ENCODE assay signal across 1 cellular context in the genomic region with DNA sequence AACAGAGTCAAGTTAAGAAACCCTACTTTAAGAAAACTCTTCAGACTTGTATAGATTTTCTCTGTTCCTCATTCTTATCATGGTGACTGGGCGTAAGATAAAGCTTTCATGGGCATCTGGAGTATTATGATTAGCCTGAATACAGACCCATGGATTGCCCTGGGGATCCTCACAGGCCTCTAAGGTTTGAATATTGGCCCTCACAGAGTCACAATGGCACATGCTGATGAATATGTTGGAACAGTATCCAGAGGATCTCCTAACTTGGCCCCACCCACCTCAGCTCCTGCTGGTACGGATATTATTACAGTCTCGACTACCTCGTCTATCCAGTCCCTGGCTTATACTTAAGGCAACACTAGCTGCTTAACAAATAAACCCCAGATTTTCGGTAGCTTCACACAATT.
TF ChIP-seq lines count a peak whose summit lies in the region.

No MANE protein-coding gene starts in this region.

TF ChIP-seq in WTC11, 78 proteins besides CTCF, POLR2A, EP300 and RAD21 (continued from another document):
- TF ChIP-seq ZNF138 (CRISPR knock-in tag; conservative IDR thresholded peaks at IDR 0.05) (no peak), CBFB (CRISPR knock-in tag; IDR thresholded peaks at IDR 0.05; ENCODE audit: low read depth) (no peak), ZNF425 (CRISPR knock-in tag; conservative IDR thresholded peaks at IDR 0.05) (no peak), RORB (CRISPR knock-in tag; IDR thresholded peaks at IDR 0.05) (no peak)
